ENCODE assay signal across 24 cellular contexts in the genomic region with DNA sequence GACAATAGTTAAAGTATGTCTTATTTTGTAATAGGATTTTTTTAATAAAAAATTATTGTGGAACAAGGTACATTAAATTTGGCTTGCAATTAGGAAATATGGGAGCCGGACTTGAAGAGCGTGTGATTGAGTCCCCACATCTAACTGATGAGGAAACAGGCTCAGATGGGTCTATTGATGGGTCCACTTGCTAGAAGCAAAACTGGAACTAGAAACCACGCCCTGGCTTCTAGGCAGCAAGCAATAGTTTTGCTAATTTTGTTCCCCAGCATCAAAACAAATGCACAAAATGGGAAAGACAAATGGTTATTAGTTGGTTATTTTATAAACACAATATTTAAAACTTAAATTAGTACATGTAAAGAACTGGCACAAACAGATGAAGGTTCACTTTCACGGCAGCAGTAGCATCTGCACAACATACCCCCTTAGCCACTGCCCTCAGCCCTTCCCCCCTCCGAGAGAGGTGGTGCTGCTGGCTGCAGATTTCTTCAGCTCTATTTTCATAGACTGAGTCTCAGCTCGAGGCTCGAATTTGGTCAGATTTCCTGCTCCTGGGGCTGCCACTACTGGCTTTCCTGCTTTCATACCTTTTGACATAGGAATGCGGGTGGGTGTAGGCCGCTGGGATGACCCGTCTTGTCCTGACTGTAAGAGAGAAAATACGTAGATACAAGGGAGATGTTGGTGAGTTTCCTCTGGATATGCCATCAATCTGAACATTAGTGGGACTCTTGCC.
"Had no signal": no experiment of that assay in that cellular context is flagged by ENCODE, and none has a peak within 500 bp of the region (broad histone marks: within the 10 kb centered on the region; RNA-seq: fewer than 3 reads in every experiment).

No MANE protein-coding gene starts in this region.

- H3K4me3 ChIP-seq: heart right ventricle, left lung, pancreas, psoas muscle, right atrium auricular region, thyroid gland had no signal

- ATAC-seq: activated T-cell treated with anti-CD3 and anti-CD28 coated beads, Interleukin-2, amount 50 U/mL, for 4 hours; left lung; natural killer cell treated with Interleukin-12 subunit alpha and Interleukin-12 subunit beta and Interleukin-15 and Interleukin-18, amount 100 ng/mL, for 72 hours; pancreas; psoas muscle; stimulated activated naive CD8-positive, alpha-beta T cell treated with anti-CD3 and anti-CD28 coated beads, Interleukin-15, Interleukin-2, amounts not matched to agents 100 U/mL and 50 U/mL, for 24 hours had no signal

- DNase-seq: activated CD4-positive, alpha-beta T cell treated with anti-CD3 and anti-CD28 coated beads for 4 hours; activated CD4-positive, alpha-beta T cell treated with anti-CD3 and anti-CD28 coated beads, Interleukin-2, amount 50 U/mL, for 48 hours; activated CD4-positive, CD25-positive, alpha-beta regulatory T cell; activated CD8-positive, alpha-beta memory T cell treated with anti-CD3 and anti-CD28 coated beads, Interleukin-2, amount 50 U/mL, for 48 hours; activated naive CD4-positive, alpha-beta T cell treated with Interleukin-2 at 50 U/mL for 16 hours; activated naive CD8-positive, alpha-beta T cell treated with anti-CD3 and anti-CD28 coated beads, Interleukin-2, amount 10 ng/mL, durations not matched to agents 7 days and 5 days; activated T-cell treated with anti-CD3 and anti-CD28 coated beads, Interleukin-2, amount 50 U/mL, for 4 hours; amniotic stem cell; cortex of kidney; heart right ventricle; immature natural killer cell; kidney glomerular epithelial cell; left lung; pancreas; psoas muscle; stimulated activated CD4-positive, alpha-beta T cell treated with anti-CD3 and anti-CD28 coated beads, Interleukin-4, amount 100 ng/mL, for 24 hours; stimulated activated naive CD8-positive, alpha-beta T cell treated with anti-CD3 and anti-CD28 coated beads, Interleukin-15, Interleukin-2, amounts not matched to agents 100 U/mL and 50 U/mL, for 24 hours; substantia nigra; T1000; thyroid gland had no signal

- H3K4me1 ChIP-seq: left lung, pancreas, psoas muscle, thyroid gland had no signal

- H3K9me3 Mint-ChIP-seq: activated naive CD8-positive, alpha-beta T cell treated with anti-CD3 and anti-CD28 coated beads, Interleukin-2, amount 10 ng/mL, durations not matched to agents 7 days and 5 days; activated T-cell treated with anti-CD3 and anti-CD28 coated beads, Interleukin-2, amount 50 U/mL, for 4 hours; activated T-helper 2 cell treated with anti-CD3 and anti-CD28 coated beads, Interferon-gamma antibody, Interleukin-2, Interleukin-4, amounts not matched to agents 10 μg/mL and 5 μg/mL and 100 μg/mL, durations not matched to agents 14 hours and 24 hours and 36 hours; immature natural killer cell; natural killer cell treated with Interleukin-12 subunit alpha and Interleukin-12 subunit beta and Interleukin-15 and Interleukin-18, amount 100 ng/mL, for 72 hours; T-helper 1 cell treated with Interleukin-12 subunit alpha and Interleukin-12 subunit beta and Interleukin-4 antibody, amounts not matched to agents 30 μg/mL and 1 μg/mL, for 36 hours had no signal

- H3K9me3 ChIP-seq: left lung, pancreas, psoas muscle, right atrium auricular region, thyroid gland had no signal

- H3K27ac ChIP-seq: left lung, pancreas, psoas muscle, right atrium auricular region, thyroid gland had no signal

- H3K27ac Mint-ChIP-seq: activated naive CD8-positive, alpha-beta T cell treated with anti-CD3 and anti-CD28 coated beads, Interleukin-2, amount 10 ng/mL, durations not matched to agents 7 days and 5 days; activated T-helper 2 cell treated with anti-CD3 and anti-CD28 coated beads, Interferon-gamma antibody, Interleukin-2, Interleukin-4, amounts not matched to agents 10 μg/mL and 5 μg/mL and 100 μg/mL, durations not matched to agents 14 hours and 24 hours and 36 hours; immature natural killer cell; natural killer cell treated with Interleukin-12 subunit alpha and Interleukin-12 subunit beta and Interleukin-15 and Interleukin-18, amount 100 ng/mL, for 72 hours; T-helper 1 cell treated with Interleukin-12 subunit alpha and Interleukin-12 subunit beta and Interleukin-4 antibody, amounts not matched to agents 30 μg/mL and 1 μg/mL, for 36 hours had no signal

- H3K4me1 Mint-ChIP-seq: immature natural killer cell had no signal

- H3K27me3 ChIP-seq: left lung, pancreas, right atrium auricular region, thyroid gland had no signal

- H3K36me3 ChIP-seq: left lung, pancreas, thyroid gland had no signal

- H3K36me3 Mint-ChIP-seq: activated naive CD8-positive, alpha-beta T cell treated with anti-CD3 and anti-CD28 coated beads, Interleukin-2, amount 10 ng/mL, durations not matched to agents 7 days and 5 days; immature natural killer cell; natural killer cell treated with Interleukin-12 subunit alpha and Interleukin-12 subunit beta and Interleukin-15 and Interleukin-18, amount 100 ng/mL, for 72 hours had no signal

- H3K4me3 Mint-ChIP-seq: activated naive CD8-positive, alpha-beta T cell treated with anti-CD3 and anti-CD28 coated beads, Interleukin-2, amount 10 ng/mL, durations not matched to agents 7 days and 5 days; activated T-cell treated with anti-CD3 and anti-CD28 coated beads, Interleukin-2, amount 50 U/mL, for 4 hours; immature natural killer cell; natural killer cell treated with Interleukin-12 subunit alpha and Interleukin-12 subunit beta and Interleukin-15 and Interleukin-18, amount 100 ng/mL, for 72 hours; T-helper 1 cell treated with Interleukin-12 subunit alpha and Interleukin-12 subunit beta and Interleukin-4 antibody, amounts not matched to agents 30 μg/mL and 1 μg/mL, for 36 hours had no signal
